ENCODE assay signal across 8 cellular contexts in the genomic region with DNA sequence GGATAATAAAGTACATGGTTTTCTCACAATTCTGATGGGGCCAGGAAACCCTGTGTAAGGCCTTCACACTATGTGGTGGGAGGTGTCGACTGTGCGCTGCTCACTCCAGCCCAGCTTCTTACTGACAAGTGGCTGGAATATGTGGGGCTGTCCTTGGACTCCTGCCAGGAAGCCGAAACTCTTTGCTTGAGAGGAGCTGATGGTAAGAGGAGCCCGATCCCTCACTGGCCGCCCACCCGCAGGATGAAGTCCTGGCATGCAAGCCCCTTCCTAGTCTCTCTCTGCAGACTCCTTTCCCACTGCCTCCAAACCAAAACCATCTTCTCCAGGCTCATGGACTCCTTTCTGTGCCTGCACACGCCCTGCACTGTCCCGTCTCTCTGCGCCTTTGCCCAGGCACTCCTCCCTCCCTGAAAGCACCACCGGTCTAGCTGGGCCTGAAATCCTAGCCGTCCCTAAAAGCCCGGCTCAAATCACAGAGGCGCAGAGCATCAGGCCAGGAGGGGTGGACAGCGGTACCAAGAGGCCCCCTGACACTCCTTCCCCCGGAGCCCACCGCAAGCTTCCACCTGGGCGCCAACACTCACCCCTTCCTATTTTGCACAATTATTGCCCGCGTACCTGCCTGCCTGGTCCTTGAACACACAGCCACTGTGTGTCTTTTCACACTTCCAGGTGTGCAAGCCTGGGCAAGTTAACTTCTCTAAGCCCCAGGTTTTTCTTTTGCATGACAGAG.
DNase-seq lines count a peak whose midpoint lies in the region; ATAC-seq and TF ChIP-seq lines count a peak whose summit lies in the region.
"Not testable (repeated sequence)": the region's sequence is repeated elsewhere in the genome, so short reads cannot be mapped to it uniquely, and the experiment has no call there.

No MANE protein-coding gene starts in this region.

- peaks cover 20% of the 10 kb centered on the region for H3K4me1 ChIP-seq in MM.1S (ENCODE audit: low read length)
- H3K4me1 ChIP-seq in body of pancreas, result peaks cover 26% of the 10 kb centered on the region
- H3K4me1 ChIP-seq in lung (ENCODE audit: control insufficient read depth in 2 of 2, insufficient read depth in 2 of 2, low read length in 2 of 2); aorta (ENCODE audit: control insufficient read depth in 1 of 2, insufficient read depth in 2 of 2, low read length in 2 of 2): not testable (repeated sequence)

- H3K9me2 ChIP-seq in MM.1S (replicated peaks; ENCODE audit: insufficient read depth, low read length), result not testable (repeated sequence)

- TF ChIP-seq POLR2A in body of pancreas (IDR thresholded peaks at IDR 0.05), result not testable (repeated sequence)

- 13 to 14% methylated on average over 18 to 19 of the region's 19 CpGs for WGBS in body of pancreas, 2 donors
- 27 to 38% methylated on average over 17 to 19 of the region's 19 CpGs for WGBS in lung, 2 donors
- WGBS in aorta, 2 donors, result 10 to 14% methylated on average over 16 to 19 of the region's 19 CpGs

- peak overlapping the region; percentile 82 for H3K9ac ChIP-seq in MM.1S (ENCODE audit: low read length)

- not testable (repeated sequence) for TF ChIP-seq CTCF in MM.1S (IDR thresholded peaks at IDR 0.05; ENCODE audit: low read length); body of pancreas (IDR thresholded peaks at IDR 0.05); fibroblast of villous mesenchyme (IDR thresholded peaks at IDR 0.05; ENCODE audit: insufficient read depth, low read depth, low read length); lung (IDR thresholded peaks at IDR 0.05; ENCODE audit: control extremely low read depth, extremely low read depth)

- not testable (repeated sequence) for H3K36me3 ChIP-seq in MM.1S (replicated peaks; ENCODE audit: insufficient read depth, low read length); aorta (ENCODE audit: control insufficient read depth in 1 of 2, insufficient read depth in 2 of 2, low read length in 1 of 2)
- H3K36me3 ChIP-seq in body of pancreas (replicated peaks in 1 of 2; ENCODE audit: insufficient read depth in 1 of 2, low read depth in 2 of 2), result peaks cover 11 to 19% of the 10 kb centered on the region in 2 donors
- peaks cover 6 to 23% of the 10 kb centered on the region in 2 donors for H3K36me3 ChIP-seq in lung (ENCODE audit: control insufficient read depth in 2 of 2, insufficient read depth in 2 of 2, low read length in 2 of 2)

- peak overlapping the region; percentile 66; the same call in 1 of the 2 replicates for H2AFZ ChIP-seq in MM.1S (ENCODE audit: low read length)

- H3K9me3 ChIP-seq in MM.1S (replicated peaks; ENCODE audit: insufficient read depth, low read length); body of pancreas; lung (ENCODE audit: control insufficient read depth in 2 of 2, insufficient read depth in 1 of 2, low read length in 1 of 2); aorta (ENCODE audit: control insufficient read depth, low read length): not testable (repeated sequence)

- not testable (repeated sequence) for H3F3A ChIP-seq in MM.1S (ENCODE audit: insufficient read depth, low read length)

- peak overlapping the region; percentile 86 for H3K4me3 Mint-ChIP-seq in T-helper 2 cell treated with Interferon-gamma antibody and Interleukin-4, amounts not matched to agents 5 μg/mL and 100 μg/mL, for 36 hours

- H3K4me1 Mint-ChIP-seq in T-helper 2 cell treated with Interferon-gamma antibody and Interleukin-4, amounts not matched to agents 5 μg/mL and 100 μg/mL, for 36 hours (ENCODE audit: low read depth), result peaks cover 29% of the 10 kb centered on the region

- intact Hi-C loops in body of pancreas (cut with DNase I), result not testable (repeated sequence)
- intact Hi-C loops in aorta (cut with DNase I), result loop anchor here (10.0 kb wide), 3 partner anchors 91 to 251 kb away; partner anchors contain the start of genes ATP6V0E2 (in 1 of the 2) and ZNF862 (in 1 of the 2)

- H3K9me3 Mint-ChIP-seq in T-helper 2 cell treated with Interferon-gamma antibody and Interleukin-4, amounts not matched to agents 5 μg/mL and 100 μg/mL, for 36 hours, result not testable (repeated sequence)

- H3K27ac ChIP-seq in MM.1S (ENCODE audit: low read length); aorta (ENCODE audit: low read depth in 1 of 2, low read length in 2 of 2): not testable (repeated sequence)
- peak overlapping the region in 2 of 4 donors; percentile 75 to 81 for H3K27ac ChIP-seq in body of pancreas
- peak overlapping the region; percentile 94 to 96 for H3K27ac ChIP-seq in lung (ENCODE audit: low read depth in 1 of 2, low read length in 1 of 2)

- not testable (repeated sequence) for H3K27me3 Mint-ChIP-seq in T-helper 2 cell treated with Interferon-gamma antibody and Interleukin-4, amounts not matched to agents 5 μg/mL and 100 μg/mL, for 36 hours (ENCODE audit: low read depth)

- DNase-seq in ELR (ENCODE audit: low read depth) (peak; percentile 60), body of pancreas (peak; percentile 44 to 56 (median 46)), fibroblast of villous mesenchyme (ENCODE audit: low read depth) (peak; percentile 72), lung (ENCODE audit: low spot score) (peak; percentile 45), renal cortical epithelial cell (ENCODE audit: low read depth) (peak; percentile 37), aorta (peak; percentile 77 to 86)
- DNase-seq in MM.1S; T-helper 2 cell treated with Interferon-gamma antibody and Interleukin-4, amounts not matched to agents 5 μg/mL and 100 μg/mL, for 36 hours (ENCODE audit: low spot score): not testable (repeated sequence)

- H3K79me2 ChIP-seq in MM.1S (ENCODE audit: low read length), result peaks cover 43% of the 10 kb centered on the region

- peaks cover 35% of the 10 kb centered on the region for H3K36me3 Mint-ChIP-seq in T-helper 2 cell treated with Interferon-gamma antibody and Interleukin-4, amounts not matched to agents 5 μg/mL and 100 μg/mL, for 36 hours (ENCODE audit: low read depth)

- not testable (repeated sequence) for H4K20me1 ChIP-seq in MM.1S (ENCODE audit: insufficient read depth, low read length)

- H3K27me3 ChIP-seq in MM.1S (replicated peaks; ENCODE audit: insufficient read depth, low read length), result peaks cover 16% of the 10 kb centered on the region
- not testable (repeated sequence) for H3K27me3 ChIP-seq in body of pancreas; lung (ENCODE audit: control insufficient read depth, insufficient read depth); aorta (ENCODE audit: control insufficient read depth in 1 of 2, insufficient read depth in 2 of 2, low read length in 1 of 2)

- H3K4me3 ChIP-seq in MM.1S (ENCODE audit: low read length), result peak overlapping the region; percentile 81
- peak overlapping the region; percentile 42 to 53 for H3K4me3 ChIP-seq in body of pancreas
- H3K4me3 ChIP-seq in fibroblast of villous mesenchyme (ENCODE audit: low read depth, low read length), result peak overlapping the region; percentile 88
- peak overlapping the region; percentile 95 for H3K4me3 ChIP-seq in lung
- H3K4me3 ChIP-seq in aorta (ENCODE audit: low read length in 2 of 2), result peak overlapping the region; percentile 72 to 94

- H3K4me2 ChIP-seq in MM.1S (ENCODE audit: low read depth, low read length), result peak overlapping the region; percentile 86

- not testable (repeated sequence) for ATAC-seq in body of pancreas; lung (ENCODE audit: insufficient read depth, low FRiP score); aorta (ENCODE audit: low FRiP score)

- peak overlapping the region; percentile 90 for H3K27ac Mint-ChIP-seq in T-helper 2 cell treated with Interferon-gamma antibody and Interleukin-4, amounts not matched to agents 5 μg/mL and 100 μg/mL, for 36 hours
